ENCODE assay signal across 18 cellular contexts in the genomic region with DNA sequence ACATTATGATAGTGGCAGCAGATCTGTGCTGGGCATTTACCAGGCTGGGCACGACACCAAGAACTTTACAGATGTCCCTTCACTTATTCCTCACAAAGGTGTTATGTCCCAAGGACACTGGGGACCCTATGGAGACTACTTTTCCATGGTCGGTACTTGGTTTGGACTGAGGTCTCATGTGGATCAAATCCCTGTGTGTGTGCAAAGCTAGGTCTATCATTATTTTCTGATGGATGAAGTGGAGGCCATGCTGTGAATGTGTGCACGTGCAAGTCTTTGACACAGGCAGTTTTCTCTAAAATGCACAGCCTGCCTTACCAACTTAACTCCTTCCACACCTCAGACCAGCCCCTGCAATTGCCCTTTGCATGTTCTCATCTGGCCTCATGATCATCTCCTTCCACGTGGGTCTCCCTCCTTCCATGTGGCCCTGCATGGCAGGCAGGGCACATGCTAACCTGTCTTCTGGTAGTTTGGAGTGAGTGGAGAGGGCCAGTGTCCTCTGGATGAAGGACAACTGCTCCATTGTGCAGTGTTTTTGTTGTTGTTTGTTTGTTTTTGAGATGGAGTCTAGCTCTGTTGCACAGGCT. TPM values are rescaled to one million over a fixed set of nuclear protein-coding genes. Genes with fewer than 3 reads are reported as not detected.
DNase-seq lines count a peak whose midpoint lies in the region; ATAC-seq lines count a peak whose summit lies in the region.
"Had no signal": no experiment of that assay in that cellular context is flagged by ENCODE, and none has a peak within 500 bp of the region (broad histone marks: within the 10 kb centered on the region; RNA-seq: fewer than 3 reads in every experiment).

No MANE protein-coding gene starts in this region.

- H3K27ac Mint-ChIP-seq in CD4-positive, alpha-beta memory T cell: no peak overlapping the region
- no peak overlapping the region for H3K27ac Mint-ChIP-seq in T-helper 17 cell
- no peak overlapping the region for H3K27ac Mint-ChIP-seq in activated CD4-positive, alpha-beta T cell treated with anti-CD3 and anti-CD28 coated beads, Interleukin-2, amount 10 ng/mL, durations not matched to agents 7 days and 5 days

- POLR2A ChIA-PET in CD4-positive, alpha-beta memory T cell (lab: Charles Lee; ENCODE audit: partially characterized antibody): no interaction called here
- POLR2A ChIA-PET in activated CD4-positive, alpha-beta T cell treated with anti-CD3 and anti-CD28 coated beads, Interleukin-2, amount 10 ng/mL, durations not matched to agents 7 days and 5 days (lab: Charles Lee): no interaction called here

- peak overlapping the region in 6 of 8 donors; percentile 21 to 52 (median 28) for H3K4me3 Mint-ChIP-seq in CD4-positive, alpha-beta memory T cell
- peak overlapping the region; percentile 25 for H3K4me3 Mint-ChIP-seq in T-helper 17 cell
- H3K4me3 Mint-ChIP-seq in activated CD4-positive, alpha-beta T cell treated with anti-CD3 and anti-CD28 coated beads, Interleukin-2, amount 10 ng/mL, durations not matched to agents 7 days and 5 days: no peak overlapping the region

- H3K9me3 Mint-ChIP-seq in CD4-positive, alpha-beta memory T cell: peaks cover 0 to 3% (median 0%) of the 10 kb centered on the region in 8 donors
- no peaks in the 10 kb centered on the region for H3K9me3 Mint-ChIP-seq in activated CD4-positive, alpha-beta T cell treated with anti-CD3 and anti-CD28 coated beads, Interleukin-2, amount 10 ng/mL, durations not matched to agents 7 days and 5 days

- H3K4me1 ChIP-seq in CD4-positive, alpha-beta memory T cell (ENCODE audit: insufficient read depth, low read length): peaks cover 18% of the 10 kb centered on the region

- no peaks in the 10 kb centered on the region for H3K36me3 Mint-ChIP-seq in CD4-positive, alpha-beta memory T cell
- H3K36me3 Mint-ChIP-seq in T-helper 17 cell (ENCODE audit: low read depth): peaks cover 6% of the 10 kb centered on the region
- H3K36me3 Mint-ChIP-seq in activated CD4-positive, alpha-beta T cell treated with anti-CD3 and anti-CD28 coated beads, Interleukin-2, amount 10 ng/mL, durations not matched to agents 7 days and 5 days (ENCODE audit: low read depth): peaks cover 2% of the 10 kb centered on the region

- H3K4me3 ChIP-seq in CD4-positive, alpha-beta memory T cell (ENCODE audit: low read length in 2 of 2): no peak overlapping the region
- H3K4me3 ChIP-seq: GM12878, Peyer's patch had no signal

- H3K27me3 Mint-ChIP-seq in CD4-positive, alpha-beta memory T cell: peaks cover 42 to 46% of the 10 kb centered on the region in 2 donors
- peaks cover 69% of the 10 kb centered on the region for H3K27me3 Mint-ChIP-seq in T-helper 17 cell
- peaks cover 50% of the 10 kb centered on the region for H3K27me3 Mint-ChIP-seq in activated CD4-positive, alpha-beta T cell treated with anti-CD3 and anti-CD28 coated beads, Interleukin-2, amount 10 ng/mL, durations not matched to agents 7 days and 5 days

- ATAC-seq in T-helper 17 cell: no peak
- ATAC-seq: GM12878 had no signal

- intact Hi-C loops in CD4-positive, alpha-beta memory T cell (cut with micrococcal nuclease): loop anchor here (5.0 kb wide), 1 partner anchor 120 kb away; the partner anchor contains the start of gene ERV3-1

- DNase-seq in AG08396 (ENCODE audit: low spot score) (peak; percentile 2), T-helper 17 cell (no peak), mucosa of gallbladder (ENCODE audit: low spot score) (peak; percentile 9), NCI-H2227 treated with DMSO at 0.1 percent for 48 hours (lab: John Stamatoyannopoulos, UW) (no peak), NCI-H2081 treated with DMSO at 0.1 percent for 48 hours (lab: John Stamatoyannopoulos, UW) (no peak)
- DNase-seq in CD4-positive, alpha-beta memory T cell: no peak
- DNase-seq in activated CD4-positive, alpha-beta T cell treated with anti-CD3 and anti-CD28 coated beads, Interleukin-2, amount 10 ng/mL, durations not matched to agents 7 days and 5 days: no peak
- DNase-seq in activated CD4-positive, alpha-beta T cell treated with anti-CD3 and anti-CD28 coated beads for 48 hours: no peak
- DNase-seq: COR-L47, KBM-7, NCI-H1048, NCI-H146, NCI-H2107, NCI-H446 treated with DMSO at 0.1 percent for 48 hours, NCI-H82, SHP77 had no signal

- H3K4me1 Mint-ChIP-seq in CD4-positive, alpha-beta memory T cell: peaks cover 5 to 34% (median 14%) of the 10 kb centered on the region in 4 donors
- peaks cover 21% of the 10 kb centered on the region for H3K4me1 Mint-ChIP-seq in T-helper 17 cell
- peaks cover 15% of the 10 kb centered on the region for H3K4me1 Mint-ChIP-seq in activated CD4-positive, alpha-beta T cell treated with anti-CD3 and anti-CD28 coated beads, Interleukin-2, amount 10 ng/mL, durations not matched to agents 7 days and 5 days

- CTCF ChIA-PET in CD4-positive, alpha-beta memory T cell (lab: Charles Lee; ENCODE audit: partially characterized antibody): no interaction called here
- CTCF ChIA-PET in activated CD4-positive, alpha-beta T cell treated with anti-CD3 and anti-CD28 coated beads, Interleukin-2, amount 10 ng/mL, durations not matched to agents 7 days and 5 days (lab: Charles Lee): interaction anchor here (0.7 to 1.0 kb wide), 2 partner anchors 16 to 36 kb away, joined by 4 read pairs; partner anchors contain the start of gene ZNF273

- H3K9me3 ChIP-seq in CD4-positive, alpha-beta memory T cell (ENCODE audit: control insufficient read depth in 1 of 2, low read length in 2 of 2): no peaks in the 10 kb centered on the region
- H3K9me3 ChIP-seq in T-helper 17 cell (ENCODE audit: control insufficient read depth, low read length, poor library complexity, severe bottlenecking): no peaks in the 10 kb centered on the region
- H3K9me3 ChIP-seq: Peyer's patch had no signal

- no peaks in the 10 kb centered on the region for H3K36me3 ChIP-seq in CD4-positive, alpha-beta memory T cell (ENCODE audit: insufficient read depth, low read length)
- H3K36me3 ChIP-seq: Peyer's patch had no signal

- H3K27me3 ChIP-seq in CD4-positive, alpha-beta memory T cell (ENCODE audit: insufficient read depth, low read length): peaks cover 5% of the 10 kb centered on the region

- no peak overlapping the region for H3K27ac ChIP-seq in CD4-positive, alpha-beta memory T cell (ENCODE audit: low read depth, low read length)
- H3K27ac ChIP-seq: Peyer's patch had no signal

RNA-seq across cellular contexts. Expression of gene ZNF273, which starts 16.0 kb away (rescaled TPM):
- total RNA-seq in CD4-positive, alpha-beta memory T cell: 1 to 10 TPM; 8.3 to 8.9 TPM
- 1 to 10 TPM; 5.0 to 5.1 TPM for polyA plus RNA-seq in CD4-positive, alpha-beta memory T cell
- total RNA-seq in T-helper 17 cell: 1 to 10 TPM; 5.9 to 6.7 TPM
- 9.3 TPM for total RNA-seq in mucosa of gallbladder
- 10 to 100 TPM in 1 of 2 experiments, 1 to 10 TPM in 1; 9.7 to 11.7 TPM for total RNA-seq in activated CD4-positive, alpha-beta T cell treated with anti-CD3 and anti-CD28 coated beads, Interleukin-2, amount 10 ng/mL, durations not matched to agents 7 days and 5 days

Comparison
In these comparisons a context has a peak if more than half of its experiments do, and no peak if none do; other contexts are left out.
1. DNase-seq: peak in AG08396 (single experiment) and mucosa of gallbladder (single experiment); none in CD4-positive, alpha-beta memory T cell (0 of 5), T-helper 17 cell (0 of 3), activated CD4-positive, alpha-beta T cell treated with anti-CD3 and anti-CD28 coated beads, Interleukin-2, amount 10 ng/mL, durations not matched to agents 7 days and 5 days (single experiment), NCI-H2227 treated with DMSO at 0.1 percent for 48 hours (single experiment), NCI-H2081 treated with DMSO at 0.1 percent for 48 hours (single experiment) and activated CD4-positive, alpha-beta T cell treated with anti-CD3 and anti-CD28 coated beads for 48 hours (single experiment).